22 cellular contexts compared by ENCODE assay signal in the genomic region with DNA sequence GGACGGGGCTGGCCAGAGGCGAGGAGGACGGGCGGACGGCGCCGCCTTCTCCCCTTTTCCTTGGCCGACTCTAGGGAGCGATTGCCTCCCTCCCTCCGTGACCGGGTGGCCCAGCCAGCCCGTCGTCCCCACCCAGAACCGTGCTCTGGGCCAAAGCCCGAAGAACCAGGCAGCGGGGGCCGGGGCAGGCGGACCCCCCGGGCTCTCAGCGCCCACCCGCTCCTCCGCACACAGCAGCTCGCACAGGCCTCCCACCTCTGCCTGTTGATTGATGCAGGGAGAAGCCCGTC. TPM values are rescaled to one million over a fixed set of nuclear protein-coding genes. Genes with fewer than 3 reads are reported as not detected.
DNase-seq lines count a peak whose midpoint lies in the region; ATAC-seq and TF ChIP-seq lines count a peak whose summit lies in the region.
"Had no signal": no experiment of that assay in that cellular context is flagged by ENCODE, and none has a peak within 500 bp of the region (broad histone marks: within the 10 kb centered on the region; RNA-seq: fewer than 3 reads in every experiment).

No MANE protein-coding gene starts in this region.

- TF ChIP-seq RAD21 in SK-N-SH (IDR thresholded peaks at IDR 0.05; ENCODE audit: low read length) = no peak

- H3K4me1 ChIP-seq in SK-N-SH (ENCODE audit: control insufficient read depth in 1 of 2, insufficient read depth in 2 of 2, low read depth in 1 of 2, low read length in 1 of 2) = no peaks in the 10 kb centered on the region
- H3K4me1 ChIP-seq in PC-3 (ENCODE audit: insufficient read depth, low read length) = no peaks in the 10 kb centered on the region
- H3K4me1 ChIP-seq in lower lobe of right lung = no peaks in the 10 kb centered on the region
- H3K4me1 ChIP-seq: BE2C, Peyer's patch had no signal

- 85% methylated on average over 8 of the region's 24 CpGs for WGBS in SK-N-SH (ENCODE audit: low lambda C conversion rate)

- no peaks in the 10 kb centered on the region for H3K4me1 Mint-ChIP-seq in Calu3 (ENCODE audit: low read depth, unreplicated experiment)
- H3K4me1 Mint-ChIP-seq: CD14-positive monocyte; CD8-positive, alpha-beta memory T cell; T-cell had no signal

- H3K79me2 ChIP-seq in SK-N-SH (ENCODE audit: insufficient read depth) (peaks cover 11% of the 10 kb centered on the region; the same call in 1 of the 2 replicates), PC-3 (ENCODE audit: low read length) (no peaks in the 10 kb centered on the region)

- intact Hi-C loops in Calu3 (cut with micrococcal nuclease; ENCODE audit: unreplicated experiment) (no loop called here), PC-3 (cut with micrococcal nuclease) (no loop called here), lower lobe of right lung (cut with DNase I) (no loop called here)

- H3K9me3 ChIP-seq in SK-N-SH = no peaks in the 10 kb centered on the region
- no peaks in the 10 kb centered on the region for H3K9me3 ChIP-seq in PC-3 (ENCODE audit: low read length)
- no peaks in the 10 kb centered on the region for H3K9me3 ChIP-seq in lower lobe of right lung
- H3K9me3 ChIP-seq: BE2C, Peyer's patch had no signal

- H3K4me2 ChIP-seq in SK-N-SH (no peak overlapping the region), PC-3 (ENCODE audit: low read length) (no peak overlapping the region)

- no peak overlapping the region for H3K27ac Mint-ChIP-seq in Calu3 (ENCODE audit: unreplicated experiment)
- H3K27ac Mint-ChIP-seq: T-cell had no signal

- H2AFZ ChIP-seq in SK-N-SH (ENCODE audit: low read depth) (no peak overlapping the region), PC-3 (ENCODE audit: low read length) (no peak overlapping the region)

- H3K27me3 Mint-ChIP-seq in Calu3 (ENCODE audit: unreplicated experiment) = no peaks in the 10 kb centered on the region
- H3K27me3 Mint-ChIP-seq: CD8-positive, alpha-beta memory T cell; T-cell had no signal

- H3K9me3 Mint-ChIP-seq in Calu3 (ENCODE audit: low read depth, unreplicated experiment) = no peaks in the 10 kb centered on the region
- H3K9me3 Mint-ChIP-seq: CD14-positive monocyte; CD8-positive, alpha-beta memory T cell; T-cell had no signal

- H3K9ac ChIP-seq in SK-N-SH = no peak overlapping the region
- no peak overlapping the region for H3K9ac ChIP-seq in PC-3 (ENCODE audit: low read length)

- CTCF ChIA-PET in SK-N-SH (lab: Yijun Ruan, JAX) = no interaction called here
- CTCF ChIA-PET in Calu3 (lab: Charles Lee) = interaction anchor here (0.5 kb wide), 1 partner anchor 11 kb away, joined by 3 read pairs; no protein-coding TSS in a partner anchor
- CTCF ChIA-PET in PC-3 (lab: Charles Lee) = no interaction called here

- H3K4me3 Mint-ChIP-seq in Calu3 (ENCODE audit: low read depth, unreplicated experiment) = no peak overlapping the region
- H3K4me3 Mint-ChIP-seq: CD14-positive monocyte; CD8-positive, alpha-beta memory T cell; T-cell had no signal

- BruUV-seq in Calu3 (replicated peaks; lab: Mats Ljungman, UMichigan) (TSS peak; percentile 40), PC-3 (replicated peaks; lab: Mats Ljungman, UMichigan) (TSS peak; percentile 47)

- H3K4me3 ChIP-seq in SK-N-SH (ENCODE audit: low read depth in 2 of 2, low read length in 1 of 2) = no peak overlapping the region
- no peak overlapping the region for H3K4me3 ChIP-seq in PC-3 (ENCODE audit: low read length)
- H3K4me3 ChIP-seq in lower lobe of right lung = no peak overlapping the region

- no peak for TF ChIP-seq CTCF in SK-N-SH (IDR thresholded peaks at IDR 0.05)
- TF ChIP-seq CTCF in Calu3 (IDR thresholded peaks at IDR 0.05; ENCODE audit: unreplicated experiment) = no peak
- TF ChIP-seq CTCF in PC-3 (conservative IDR thresholded peaks at IDR 0.05; ENCODE audit: low read depth, low read length) = no peak
- TF ChIP-seq CTCF in lower lobe of right lung (IDR thresholded peaks at IDR 0.05) = no peak

- ATAC-seq in SK-N-SH treated with all-trans-retinoic acid at 6 μM for 48 hours (no peak), PC-3 (no peak), lower lobe of right lung (peak in 1 of 2 donors; percentile 3), GM18520 (IDR thresholded peaks at IDR 0.05; ENCODE audit: unreplicated experiment) (no peak), HG02884 (IDR thresholded peaks at IDR 0.05; ENCODE audit: unreplicated experiment) (no peak)

- H3K27me3 ChIP-seq in SK-N-SH (ENCODE audit: insufficient read depth) = no peaks in the 10 kb centered on the region
- no peaks in the 10 kb centered on the region for H3K27me3 ChIP-seq in PC-3 (ENCODE audit: low read length)
- H3K27me3 ChIP-seq in lower lobe of right lung (ENCODE audit: low read depth) = no peaks in the 10 kb centered on the region
- H3K27me3 ChIP-seq: BE2C, Peyer's patch had no signal

- TF ChIP-seq EP300 in SK-N-SH (IDR thresholded peaks at IDR 0.05; ENCODE audit: borderline replicate concordance in 1 of 2, low read depth in 1 of 2, low read length in 1 of 2) = no peak

- H3K9me2 ChIP-seq in SK-N-SH (no peaks in the 10 kb centered on the region), PC-3 (replicated peaks; ENCODE audit: low read length) (no peaks in the 10 kb centered on the region)

- POLR2A ChIA-PET in SK-N-SH (lab: Yijun Ruan, JAX) (no interaction called here), PC-3 (lab: Charles Lee; ENCODE audit: unreplicated experiment) (no interaction called here)

- DNase-seq in SK-N-SH (peak; percentile 18), Calu3 (no peak), PC-3 (no peak), lower lobe of right lung (peak; percentile 39), HUDEP-2 (lab: John Stamatoyannopoulos, UW; ENCODE audit: unreplicated experiment in 76 of 76) (no peak)
- DNase-seq: ACHN; BE2C; CD8-positive, alpha-beta memory T cell; Karpas-422; NCI-H1092 treated with DMSO at 0.1 percent for 48 hours; NCI-H1436; NCI-H187; NCI-H2171 treated with DMSO at 0.1 percent for 48 hours; NCI-H524; NCI-H82; Peyer's patch; T-cell had no signal

- H4K20me1 ChIP-seq in SK-N-SH (ENCODE audit: insufficient read depth) (peaks cover 7% of the 10 kb centered on the region), PC-3 (ENCODE audit: low read length) (no peaks in the 10 kb centered on the region)

- H3K36me3 ChIP-seq in SK-N-SH (replicated peaks in 1 of 2; ENCODE audit: control insufficient read depth in 1 of 2, insufficient read depth in 2 of 2, low read length in 1 of 2) (peaks cover 0 to 22% of the 10 kb centered on the region in 2 experiments), PC-3 (ENCODE audit: low read depth, low read length) (peaks cover 19% of the 10 kb centered on the region), lower lobe of right lung (peaks cover 63% of the 10 kb centered on the region)

- H3F3A ChIP-seq in SK-N-SH (replicated peaks; ENCODE audit: insufficient read depth) (peaks cover 4% of the 10 kb centered on the region), PC-3 (ENCODE audit: low read length, unreplicated experiment) (no peaks in the 10 kb centered on the region)

- no peak overlapping the region for H3K27ac ChIP-seq in SK-N-SH (ENCODE audit: low read depth in 2 of 2, low read length in 1 of 2)
- no peak overlapping the region for H3K27ac ChIP-seq in PC-3 (ENCODE audit: low read length)
- H3K27ac ChIP-seq in lower lobe of right lung = no peak overlapping the region
- H3K27ac ChIP-seq: 22Rv1 had no signal

- peaks cover 9% of the 10 kb centered on the region for H3K36me3 Mint-ChIP-seq in Calu3 (ENCODE audit: insufficient read depth, unreplicated experiment)

TF ChIP-seq in SK-N-SH, 30 proteins besides CTCF, POLR2A, EP300 and RAD21 (continues in another document):
- TF ChIP-seq TEAD4 (IDR thresholded peaks at IDR 0.05; ENCODE audit: borderline replicate concordance, insufficient read depth) (no peak), CHD2 (IDR thresholded peaks at IDR 0.05; ENCODE audit: low read length, partially characterized antibody) (no peak), NRF1 (IDR thresholded peaks at IDR 0.05; ENCODE audit: low read depth, low read length) (no peak)
- TF ChIP-seq, protein P1, sequence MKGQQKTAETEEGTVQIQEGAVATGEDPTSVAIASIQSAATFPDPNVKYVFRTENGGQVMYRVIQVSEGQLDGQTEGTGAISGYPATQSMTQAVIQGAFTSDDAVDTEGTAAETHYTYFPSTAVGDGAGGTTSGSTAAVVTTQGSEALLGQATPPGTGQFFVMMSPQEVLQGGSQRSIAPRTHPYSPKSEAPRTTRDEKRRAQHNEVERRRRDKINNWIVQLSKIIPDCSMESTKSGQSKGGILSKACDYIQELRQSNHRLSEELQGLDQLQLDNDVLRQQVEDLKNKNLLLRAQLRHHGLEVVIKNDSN (IDR thresholded peaks at IDR 0.05; ENCODE audit: borderline replicate concordance, low read depth) = no peak

TF ChIP-seq in SK-N-SH treated with all-trans-retinoic acid at 6 μM for 48 hours, 23 proteins besides CTCF, POLR2A, EP300 and RAD21:
- no peak for TF ChIP-seq ZNF70 (CRISPR knock-in tag; IDR thresholded peaks at IDR 0.05)

RNA-seq across cellular contexts. Expression of a gene that starts 9.3 kb away (rescaled TPM):
- 52.9 and 57.2 TPM in 2 replicates for polyA plus RNA-seq in SK-N-SH (2012; rRNA removed)
- 22.9 and 46.6 TPM in 2 replicates for polyA plus RNA-seq in SK-N-SH (2012; cell fraction: cytosol; rRNA removed)
- polyA plus RNA-seq in SK-N-SH (2012; cell fraction: nucleus; rRNA removed) = 52.6 and 71.9 TPM in 2 replicates
- total RNA-seq in Calu3 (2022) (10.1 and 12.8 TPM in 2 replicates), PC-3 (2014; rRNA removed) (58.6 and 58.7 TPM in 2 replicates), lower lobe of right lung (60.1 TPM)

RNA-seq across cellular contexts. Expression of a gene that starts 13.6 kb away (rescaled TPM):
- 70.5 and 127 TPM in 2 replicates for polyA plus RNA-seq in SK-N-SH (2012; rRNA removed)
- polyA plus RNA-seq in SK-N-SH (2012; cell fraction: cytosol; rRNA removed) = 50.5 and 81.5 TPM in 2 replicates
- 241 and 251 TPM in 2 replicates for polyA plus RNA-seq in SK-N-SH (2012; cell fraction: nucleus; rRNA removed)
- 57.5 and 75.1 TPM in 2 replicates for total RNA-seq in Calu3 (2022)
- 29.7 and 43.6 TPM in 2 replicates for total RNA-seq in PC-3 (2014; rRNA removed)
- total RNA-seq in lower lobe of right lung = 101 TPM

RNA-seq across cellular contexts. Expression of a gene that starts 39.8 kb away (rescaled TPM):
- polyA plus RNA-seq in SK-N-SH (2012; rRNA removed) = 62.5 and 71.2 TPM in 2 replicates
- 25.9 and 37.6 TPM in 2 replicates for polyA plus RNA-seq in SK-N-SH (2012; cell fraction: cytosol; rRNA removed)
- 181 and 394 TPM in 2 replicates for polyA plus RNA-seq in SK-N-SH (2012; cell fraction: nucleus; rRNA removed)
- 0.97 and 1.6 TPM in 2 replicates for total RNA-seq in Calu3 (2022)
- 6.7 and 10.7 TPM in 2 replicates for total RNA-seq in PC-3 (2014; rRNA removed)
- 11.0 TPM for total RNA-seq in lower lobe of right lung
- total RNA-seq: CD8-positive, alpha-beta memory T cell had no signal
- polyA plus RNA-seq: CD14-positive monocyte had no signal

RNA-seq across cellular contexts. Expression of a gene that starts 41.0 kb away (rescaled TPM):
- polyA plus RNA-seq in SK-N-SH (2012; rRNA removed) = 178 and 205 TPM in 2 replicates
- 181 and 182 TPM in 2 replicates for polyA plus RNA-seq in SK-N-SH (2012; cell fraction: cytosol; rRNA removed)
- polyA plus RNA-seq in SK-N-SH (2012; cell fraction: nucleus; rRNA removed) = 161 and 269 TPM in 2 replicates
- total RNA-seq in Calu3 (2022) (186 and 204 TPM in 2 replicates), PC-3 (2014; rRNA removed) (165 and 287 TPM in 2 replicates), lower lobe of right lung (152 TPM)

Comparison
In these comparisons a context has a peak if more than half of its experiments do, and no peak if none do; other contexts are left out.
1. DNase-seq: peak in SK-N-SH (single experiment) and lower lobe of right lung (single experiment); none in Calu3 (single experiment), PC-3 (single experiment) and HUDEP-2 (0 of 76).